18 cellular contexts compared by ENCODE assay signal in the genomic region with DNA sequence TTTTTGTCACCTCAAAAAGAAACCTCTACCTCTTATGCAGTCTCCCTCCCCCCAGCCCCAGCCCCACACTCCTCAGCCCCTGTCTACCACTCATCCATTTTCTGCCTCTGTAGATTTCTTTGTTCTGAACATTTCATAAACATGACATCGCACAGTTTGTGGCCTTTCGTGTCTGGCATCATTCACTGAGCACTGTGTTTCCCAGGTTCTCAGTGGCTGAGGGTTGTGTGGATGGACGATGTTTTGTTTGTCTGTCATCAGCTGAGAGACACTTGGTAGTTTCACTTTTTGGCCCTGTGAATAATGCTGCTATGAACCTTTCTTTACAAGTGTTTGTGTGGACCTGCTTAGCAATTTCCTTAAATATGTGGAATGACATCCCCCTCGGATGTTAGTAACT.
DNase-seq lines count a peak whose midpoint lies in the region; ATAC-seq lines count a peak whose summit lies in the region.
"Had no signal": no experiment of that assay in that cellular context is flagged by ENCODE, and none has a peak within 500 bp of the region (broad histone marks: within the 10 kb centered on the region; RNA-seq: fewer than 3 reads in every experiment).

No MANE protein-coding gene starts in this region.

- peaks cover 7 to 9% of the 10 kb centered on the region in 2 donors for H3K36me3 Mint-ChIP-seq in activated T-cell treated with anti-CD3 and anti-CD28 coated beads, Interleukin-2, amount 50 U/mL, for 72 hours (ENCODE audit: insufficient read depth in 2 of 2)
- H3K36me3 Mint-ChIP-seq in activated naive CD8-positive, alpha-beta T cell treated with anti-CD3 and anti-CD28 coated beads, Interleukin-2, amount 50 U/mL, for 24 hours (ENCODE audit: low read depth), result peaks cover 8% of the 10 kb centered on the region

- peak; percentile 40 to 48 for ATAC-seq in activated T-cell treated with anti-CD3 and anti-CD28 coated beads, Interleukin-2, amount 50 U/mL, for 72 hours (replicated peaks in 1 of 2)
- no peak for ATAC-seq in activated naive CD8-positive, alpha-beta T cell treated with anti-CD3 and anti-CD28 coated beads, Interleukin-2, amount 50 U/mL, for 24 hours
- ATAC-seq in stimulated activated naive CD8-positive, alpha-beta T cell treated with anti-CD3 and anti-CD28 coated beads, Interleukin-15, amount 100 ng/mL, for 72 hours, result no peak
- ATAC-seq in GM21367 (IDR thresholded peaks at IDR 0.05; ENCODE audit: unreplicated experiment) (no peak), GM18873 (IDR thresholded peaks at IDR 0.05; ENCODE audit: low FRiP score, unreplicated experiment) (no peak)
- ATAC-seq: body of pancreas, upper lobe of right lung had no signal

- peak overlapping the region; percentile 95 for H3K27ac Mint-ChIP-seq in activated T-cell treated with anti-CD3 and anti-CD28 coated beads, Interleukin-2, amount 50 U/mL, for 72 hours
- H3K27ac Mint-ChIP-seq in activated naive CD8-positive, alpha-beta T cell treated with anti-CD3 and anti-CD28 coated beads, Interleukin-2, amount 50 U/mL, for 24 hours, result peak overlapping the region; percentile 17
- H3K27ac Mint-ChIP-seq in stimulated activated naive CD8-positive, alpha-beta T cell treated with anti-CD3 and anti-CD28 coated beads, Interleukin-15, amount 100 ng/mL, for 72 hours, result peak overlapping the region; percentile 39 to 54

- H3K4me1 Mint-ChIP-seq in activated T-cell treated with anti-CD3 and anti-CD28 coated beads, Interleukin-2, amount 50 U/mL, for 72 hours (ENCODE audit: low read depth), result peaks cover 35% of the 10 kb centered on the region
- peaks cover 7% of the 10 kb centered on the region for H3K4me1 Mint-ChIP-seq in activated naive CD8-positive, alpha-beta T cell treated with anti-CD3 and anti-CD28 coated beads, Interleukin-2, amount 50 U/mL, for 24 hours
- H3K4me1 Mint-ChIP-seq in stimulated activated naive CD8-positive, alpha-beta T cell treated with anti-CD3 and anti-CD28 coated beads, Interleukin-15, amount 100 ng/mL, for 72 hours, result peaks cover 24% of the 10 kb centered on the region

- no peak for DNase-seq in activated T-cell treated with anti-CD3 and anti-CD28 coated beads, Interleukin-2, amount 50 U/mL, for 72 hours
- DNase-seq in activated T-cell treated with anti-CD3 and anti-CD28 coated beads, Interleukin-2, amount 50 U/mL, for 48 hours, result no peak
- DNase-seq in activated naive CD8-positive, alpha-beta T cell treated with anti-CD3 and anti-CD28 coated beads, Interleukin-2, amount 50 U/mL, for 24 hours, result no peak
- DNase-seq in hepatic stellate cell (ENCODE audit: low spot score), result peak; percentile 19
- no peak for DNase-seq in stimulated activated naive CD8-positive, alpha-beta T cell treated with anti-CD3 and anti-CD28 coated beads, Interleukin-15, amount 100 ng/mL, for 72 hours
- DNase-seq in hypothalamus (lab: John Stamatoyannopoulos, UW), result no peak
- DNase-seq: activated CD4-positive, alpha-beta T cell treated with anti-CD3 and anti-CD28 coated beads for 4 hours; activated CD8-positive, alpha-beta memory T cell treated with anti-CD3 and anti-CD28 coated beads, Interleukin-2, amount 50 U/mL, for 4 hours; activated naive CD4-positive, alpha-beta T cell treated with Interleukin-2 at 50 U/mL for 16 hours; body of pancreas; naive B cell; NCI-H1105; NCI-H2081; PC-9; stimulated activated CD4-positive, alpha-beta T cell treated with anti-CD3 and anti-CD28 coated beads, Interleukin-4, amount 100 ng/mL, for 24 hours; upper lobe of right lung had no signal

- no peaks in the 10 kb centered on the region for H3K27me3 Mint-ChIP-seq in activated T-cell treated with anti-CD3 and anti-CD28 coated beads, Interleukin-2, amount 50 U/mL, for 72 hours (ENCODE audit: low read depth)
- no peaks in the 10 kb centered on the region for H3K27me3 Mint-ChIP-seq in activated naive CD8-positive, alpha-beta T cell treated with anti-CD3 and anti-CD28 coated beads, Interleukin-2, amount 50 U/mL, for 24 hours
- H3K27me3 Mint-ChIP-seq in stimulated activated naive CD8-positive, alpha-beta T cell treated with anti-CD3 and anti-CD28 coated beads, Interleukin-15, amount 100 ng/mL, for 72 hours, result no peaks in the 10 kb centered on the region
- H3K27me3 Mint-ChIP-seq: naive B cell had no signal

- H3K9me3 Mint-ChIP-seq in activated T-cell treated with anti-CD3 and anti-CD28 coated beads, Interleukin-2, amount 50 U/mL, for 72 hours, result no peaks in the 10 kb centered on the region
- H3K9me3 Mint-ChIP-seq in activated naive CD8-positive, alpha-beta T cell treated with anti-CD3 and anti-CD28 coated beads, Interleukin-2, amount 50 U/mL, for 24 hours, result no peaks in the 10 kb centered on the region
- H3K9me3 Mint-ChIP-seq in stimulated activated naive CD8-positive, alpha-beta T cell treated with anti-CD3 and anti-CD28 coated beads, Interleukin-15, amount 100 ng/mL, for 72 hours, result no peaks in the 10 kb centered on the region
- H3K9me3 Mint-ChIP-seq: naive B cell had no signal

- H3K4me3 Mint-ChIP-seq in activated T-cell treated with anti-CD3 and anti-CD28 coated beads, Interleukin-2, amount 50 U/mL, for 72 hours, result peak overlapping the region in 1 of 2 donors; percentile 61
- no peak overlapping the region for H3K4me3 Mint-ChIP-seq in activated naive CD8-positive, alpha-beta T cell treated with anti-CD3 and anti-CD28 coated beads, Interleukin-2, amount 50 U/mL, for 24 hours
- H3K4me3 Mint-ChIP-seq in stimulated activated naive CD8-positive, alpha-beta T cell treated with anti-CD3 and anti-CD28 coated beads, Interleukin-15, amount 100 ng/mL, for 72 hours, result no peak overlapping the region
- H3K4me3 Mint-ChIP-seq: naive B cell had no signal

Comparison
In these comparisons a context has a peak if more than half of its experiments do, and no peak if none do; other contexts are left out.
1. ATAC-seq: peak in activated T-cell treated with anti-CD3 and anti-CD28 coated beads, Interleukin-2, amount 50 U/mL, for 72 hours (2 of 2); none in activated naive CD8-positive, alpha-beta T cell treated with anti-CD3 and anti-CD28 coated beads, Interleukin-2, amount 50 U/mL, for 24 hours (single experiment), stimulated activated naive CD8-positive, alpha-beta T cell treated with anti-CD3 and anti-CD28 coated beads, Interleukin-15, amount 100 ng/mL, for 72 hours (single experiment), GM21367 (single experiment) and GM18873 (single experiment).
2. H3K27ac Mint-ChIP-seq: peak in every context shown above with its lines; median percentile 95 in activated T-cell treated with anti-CD3 and anti-CD28 coated beads, Interleukin-2, amount 50 U/mL, for 72 hours; 46 in stimulated activated naive CD8-positive, alpha-beta T cell treated with anti-CD3 and anti-CD28 coated beads, Interleukin-15, amount 100 ng/mL, for 72 hours; 17 in activated naive CD8-positive, alpha-beta T cell treated with anti-CD3 and anti-CD28 coated beads, Interleukin-2, amount 50 U/mL, for 24 hours.